8 cellular contexts compared by ENCODE assay signal in genomic region chr12:64824130-64824499, GRCh38. TPM values are rescaled to one million over a fixed set of nuclear protein-coding genes. Genes with fewer than 3 reads are reported as not detected.
DNase-seq lines count a peak whose midpoint lies in the region; ATAC-seq, FAIRE-seq and TF ChIP-seq lines count a peak whose summit lies in the region.

No MANE protein-coding gene starts in this region.

- peaks cover 6% of the 10 kb centered on the region in 2 donors for H3K4me1 ChIP-seq in kidney (ENCODE audit: control insufficient read depth in 1 of 2, insufficient read depth in 1 of 2, low read depth in 1 of 2, low read length in 2 of 2)
- H3K4me1 ChIP-seq in thymus (ENCODE audit: control insufficient read depth, insufficient read depth, low read length): peaks cover 4% of the 10 kb centered on the region

- H3K36me3 Mint-ChIP-seq in activated T-cell treated with anti-CD3 and anti-CD28 coated beads, Interleukin-2, amount 50 U/mL, for 24 hours (ENCODE audit: low read depth): no peaks in the 10 kb centered on the region
- no peaks in the 10 kb centered on the region for H3K36me3 Mint-ChIP-seq in activated B cell treated with CpG ODN at 0.5 μM for 24 hours (ENCODE audit: low read depth)
- H3K36me3 Mint-ChIP-seq in activated T-helper 1 cell treated with anti-CD3 and anti-CD28 coated beads, Interleukin-12 subunit alpha, Interleukin-12 subunit beta, Interleukin-2, Interleukin-4 antibody, amounts not matched to agents 30 ng/mL and 10 ng/mL and 1 ng/mL, durations not matched to agents 14 hours and 24 hours and 36 hours (ENCODE audit: low read depth): no peaks in the 10 kb centered on the region

- H3K9me3 Mint-ChIP-seq in activated T-cell treated with anti-CD3 and anti-CD28 coated beads, Interleukin-2, amount 50 U/mL, for 24 hours: peaks cover 2% of the 10 kb centered on the region
- H3K9me3 Mint-ChIP-seq in activated B cell treated with CpG ODN at 0.5 μM for 24 hours: peaks cover 3% of the 10 kb centered on the region
- peaks cover 4% of the 10 kb centered on the region for H3K9me3 Mint-ChIP-seq in activated T-helper 1 cell treated with anti-CD3 and anti-CD28 coated beads, Interleukin-12 subunit alpha, Interleukin-12 subunit beta, Interleukin-2, Interleukin-4 antibody, amounts not matched to agents 30 ng/mL and 10 ng/mL and 1 ng/mL, durations not matched to agents 14 hours and 24 hours and 36 hours

- H3K27ac Mint-ChIP-seq in activated T-cell treated with anti-CD3 and anti-CD28 coated beads, Interleukin-2, amount 50 U/mL, for 24 hours: no peak overlapping the region
- H3K27ac Mint-ChIP-seq in activated B cell treated with CpG ODN at 0.5 μM for 24 hours: no peak overlapping the region
- H3K27ac Mint-ChIP-seq in activated T-helper 1 cell treated with anti-CD3 and anti-CD28 coated beads, Interleukin-12 subunit alpha, Interleukin-12 subunit beta, Interleukin-2, Interleukin-4 antibody, amounts not matched to agents 30 ng/mL and 10 ng/mL and 1 ng/mL, durations not matched to agents 14 hours and 24 hours and 36 hours: no peak overlapping the region

- H3K27ac ChIP-seq in kidney (ENCODE audit: low read depth in 2 of 2, low read length in 2 of 2) (no peak overlapping the region), thymus (ENCODE audit: low read depth) (no peak overlapping the region)

- under 1% methylated on average over 16 of the region's 16 CpGs for WGBS in thymus

- no peak for DNase-seq in activated T-cell treated with anti-CD3 and anti-CD28 coated beads, Interleukin-2, amount 50 U/mL, for 24 hours
- no peak for DNase-seq in activated T-cell treated with anti-CD3 and anti-CD28 coated beads, Interleukin-2, amount 50 U/mL, for 48 hours
- DNase-seq in activated B cell treated with CpG ODN at 0.5 μM for 24 hours: no peak
- no peak for DNase-seq in kidney
- no peak for DNase-seq in stimulated activated naive CD4-positive, alpha-beta T cell treated with Interleukin-2 at 50 U/mL for 16 hours (lab: John Stamatoyannopoulos, UW)
- DNase-seq in activated T-helper 1 cell treated with anti-CD3 and anti-CD28 coated beads, Interleukin-12 subunit alpha, Interleukin-12 subunit beta, Interleukin-2, Interleukin-4 antibody, amounts not matched to agents 30 ng/mL and 10 ng/mL and 1 ng/mL, durations not matched to agents 14 hours and 24 hours and 36 hours (ENCODE audit: low spot score): no peak
- DNase-seq in NCI-H1417 treated with DMSO at 0.1 percent for 48 hours (lab: John Stamatoyannopoulos, UW): no peak

- POLR2A ChIA-PET in activated B cell treated with CpG ODN at 0.5 μM for 24 hours (lab: Charles Lee): no interaction called here

- CTCF ChIA-PET in activated B cell treated with CpG ODN at 0.5 μM for 24 hours (lab: Charles Lee): no interaction called here

- H3K36me3 ChIP-seq in kidney (ENCODE audit: control insufficient read depth in 1 of 2, insufficient read depth in 2 of 2, low read length in 2 of 2) (no peaks in the 10 kb centered on the region), thymus (ENCODE audit: control insufficient read depth, insufficient read depth) (no peaks in the 10 kb centered on the region)

- H3K4me1 Mint-ChIP-seq in activated T-cell treated with anti-CD3 and anti-CD28 coated beads, Interleukin-2, amount 50 U/mL, for 24 hours (ENCODE audit: low read depth): peaks cover 23% of the 10 kb centered on the region
- H3K4me1 Mint-ChIP-seq in activated B cell treated with CpG ODN at 0.5 μM for 24 hours: peaks cover 17% of the 10 kb centered on the region
- H3K4me1 Mint-ChIP-seq in activated T-helper 1 cell treated with anti-CD3 and anti-CD28 coated beads, Interleukin-12 subunit alpha, Interleukin-12 subunit beta, Interleukin-2, Interleukin-4 antibody, amounts not matched to agents 30 ng/mL and 10 ng/mL and 1 ng/mL, durations not matched to agents 14 hours and 24 hours and 36 hours (ENCODE audit: low read depth): peaks cover 8% of the 10 kb centered on the region

- no peak for FAIRE-seq in kidney (lab: Jason Lieb, UNC)

- ATAC-seq in activated B cell treated with CpG ODN at 0.5 μM for 24 hours (ENCODE audit: low read depth): no peak

- peak overlapping the region; percentile 76 for H3K4me3 Mint-ChIP-seq in activated T-cell treated with anti-CD3 and anti-CD28 coated beads, Interleukin-2, amount 50 U/mL, for 24 hours
- peak overlapping the region; percentile 73 for H3K4me3 Mint-ChIP-seq in activated B cell treated with CpG ODN at 0.5 μM for 24 hours
- no peak overlapping the region for H3K4me3 Mint-ChIP-seq in activated T-helper 1 cell treated with anti-CD3 and anti-CD28 coated beads, Interleukin-12 subunit alpha, Interleukin-12 subunit beta, Interleukin-2, Interleukin-4 antibody, amounts not matched to agents 30 ng/mL and 10 ng/mL and 1 ng/mL, durations not matched to agents 14 hours and 24 hours and 36 hours

- no peak overlapping the region for H3K9ac ChIP-seq in kidney (ENCODE audit: low read length in 2 of 2)

- intact Hi-C loops in activated B cell treated with CpG ODN at 0.5 μM for 24 hours (cut with micrococcal nuclease) (no loop called here), kidney (cut with DNase I) (no loop called here)
- intact Hi-C loops in activated T-helper 1 cell treated with anti-CD3 and anti-CD28 coated beads, Interleukin-12 subunit alpha, Interleukin-12 subunit beta, Interleukin-2, Interleukin-4 antibody, amounts not matched to agents 30 ng/mL and 10 ng/mL and 1 ng/mL, durations not matched to agents 14 hours and 24 hours and 36 hours (cut with micrococcal nuclease): loop anchor here (10.0 kb wide), 1 partner anchor 1001 kb away; the partner anchor contains the start of gene HMGA2

- H3K9me3 ChIP-seq in kidney (ENCODE audit: control insufficient read depth in 1 of 2, low read length in 2 of 2) (peaks cover 0 to 5% of the 10 kb centered on the region in 2 donors), thymus (ENCODE audit: control insufficient read depth) (no peaks in the 10 kb centered on the region)

- peak overlapping the region; percentile 23 to 47 for H3K4me3 ChIP-seq in kidney (ENCODE audit: low read length in 2 of 2)
- H3K4me3 ChIP-seq in thymus (ENCODE audit: low read length): peak overlapping the region; percentile 41

- H3K27me3 ChIP-seq in thymus (ENCODE audit: control insufficient read depth, insufficient read depth): peaks cover 44% of the 10 kb centered on the region

- H3K27me3 Mint-ChIP-seq in activated T-cell treated with anti-CD3 and anti-CD28 coated beads, Interleukin-2, amount 50 U/mL, for 24 hours: peaks cover 69% of the 10 kb centered on the region
- H3K27me3 Mint-ChIP-seq in activated B cell treated with CpG ODN at 0.5 μM for 24 hours: peaks cover 39% of the 10 kb centered on the region
- H3K27me3 Mint-ChIP-seq in activated T-helper 1 cell treated with anti-CD3 and anti-CD28 coated beads, Interleukin-12 subunit alpha, Interleukin-12 subunit beta, Interleukin-2, Interleukin-4 antibody, amounts not matched to agents 30 ng/mL and 10 ng/mL and 1 ng/mL, durations not matched to agents 14 hours and 24 hours and 36 hours (ENCODE audit: insufficient read depth): peaks cover 45% of the 10 kb centered on the region

- TF ChIP-seq CTCF in activated B cell treated with CpG ODN at 0.5 μM for 24 hours (IDR thresholded peaks at IDR 0.05): no peak
- TF ChIP-seq CTCF in kidney (IDR thresholded peaks at IDR 0.05; ENCODE audit: borderline replicate concordance, extremely low read depth, insufficient read depth): no peak

RNA-seq across cellular contexts. Expression of gene TBC1D30, which starts 0.3 kb away (rescaled TPM):
- total RNA-seq in activated B cell treated with CpG ODN at 0.5 μM for 24 hours (0.13 and 0.32 TPM in 2 replicates), kidney (8.7 TPM)
- polyA plus RNA-seq in kidney (ENCODE audit: insufficient read depth, low read depth, low replicate concordance) (4.2 TPM), thymus (0.91 TPM)
- total RNA-seq in activated T-helper 1 cell treated with anti-CD3 and anti-CD28 coated beads, Interleukin-12 subunit alpha, Interleukin-12 subunit beta, Interleukin-2, Interleukin-4 antibody, amounts not matched to agents 30 ng/mL and 10 ng/mL and 1 ng/mL, durations not matched to agents 14 hours and 24 hours and 36 hours: 1.1 and 1.6 TPM in 2 replicates
